ENCODE assay signal across 18 cellular contexts in genomic region chr12:108479364-108480070, GRCh38.
"Had no signal": no experiment of that assay in that cellular context is flagged by ENCODE, and none has a peak within 500 bp of the region (broad histone marks: within the 10 kb centered on the region; RNA-seq: fewer than 3 reads in every experiment).

No MANE protein-coding gene starts in this region.

- H3K27me3 ChIP-seq: cardiac muscle cell, right lobe of liver had no signal

- H3K4me3 ChIP-seq: cardiac muscle cell, prostate gland, right lobe of liver, spleen, upper lobe of right lung had no signal

- H3K27ac ChIP-seq: cardiac muscle cell, prostate gland, right lobe of liver, spleen, upper lobe of right lung had no signal

- H3K4me3 Mint-ChIP-seq: activated T-cell treated with anti-CD3 and anti-CD28 coated beads, Interleukin-2, amount 50 U/mL, for 24 hours; nephron; T-helper 1 cell treated with Interleukin-12 subunit alpha and Interleukin-12 subunit beta and Interleukin-4 antibody, amounts not matched to agents 30 μg/mL and 1 μg/mL, for 36 hours had no signal

- H3K4me1 ChIP-seq: prostate gland, right lobe of liver, spleen, upper lobe of right lung had no signal

- H3K9me3 Mint-ChIP-seq: activated T-cell treated with anti-CD3 and anti-CD28 coated beads, Interleukin-2, amount 50 U/mL, for 24 hours; nephron; T-helper 1 cell treated with Interleukin-12 subunit alpha and Interleukin-12 subunit beta and Interleukin-4 antibody, amounts not matched to agents 30 μg/mL and 1 μg/mL, for 36 hours had no signal

- H3K4me1 Mint-ChIP-seq: nephron had no signal

- ATAC-seq: right lobe of liver, upper lobe of right lung had no signal

- H3K27ac Mint-ChIP-seq: activated T-cell treated with anti-CD3 and anti-CD28 coated beads, Interleukin-2, amount 50 U/mL, for 24 hours; nephron; T-helper 1 cell treated with Interleukin-12 subunit alpha and Interleukin-12 subunit beta and Interleukin-4 antibody, amounts not matched to agents 30 μg/mL and 1 μg/mL, for 36 hours had no signal

- H3K36me3 ChIP-seq: cardiac muscle cell, prostate gland, right lobe of liver, spleen, upper lobe of right lung had no signal

- DNase-seq: activated CD4-positive, alpha-beta T cell treated with anti-CD3 and anti-CD28 coated beads, Interleukin-2, amount 50 U/mL, for 4 hours; activated CD4-positive, CD25-positive, alpha-beta regulatory T cell; activated gamma-delta T cell treated with Interleukin-2 at 50 U/mL for 16 hours; activated T-cell treated with anti-CD3 and anti-CD28 coated beads, Interleukin-2, amount 50 U/mL, for 24 hours; mesendoderm; right lobe of liver; spleen; stimulated activated CD4-positive, alpha-beta T cell treated with anti-CD3 and anti-CD28 coated beads, Interleukin-1b, Interleukin-23, amount 100 ng/mL, for 48 hours; stimulated activated naive CD4-positive, alpha-beta T cell treated with Interleukin-2 at 50 U/mL for 16 hours; upper lobe of right lung had no signal

- FAIRE-seq: astrocyte, colon, frontal cortex, keratinocyte had no signal

- H3K9me3 ChIP-seq: prostate gland, right lobe of liver, spleen, upper lobe of right lung had no signal
